1 cellular context compared by ENCODE assay signal in the genomic region with DNA sequence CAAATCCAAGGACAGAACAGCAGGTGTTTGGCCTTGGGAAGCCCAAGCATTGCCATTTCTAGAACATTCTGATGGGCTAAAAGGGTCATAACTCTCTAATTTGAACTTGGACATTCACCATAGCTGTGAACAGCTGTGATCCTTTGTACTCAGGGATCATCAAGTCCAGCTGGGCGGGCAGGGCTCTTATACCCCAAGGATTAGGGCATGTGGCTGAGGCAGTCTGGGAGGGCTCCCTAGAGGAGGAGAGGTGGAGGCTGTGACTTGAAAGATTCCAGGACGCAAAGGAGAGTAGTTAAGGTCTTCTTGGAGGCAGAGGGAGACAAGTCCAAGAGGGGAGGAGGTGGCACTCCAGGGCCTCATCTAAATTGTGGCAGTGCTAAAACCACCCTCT.
TF ChIP-seq lines count a peak whose summit lies in the region.

No MANE protein-coding gene starts in this region.

TF ChIP-seq in WTC11, 78 proteins besides CTCF, POLR2A, EP300 and RAD21 (continued from another document):
- TF ChIP-seq, protein P1, sequence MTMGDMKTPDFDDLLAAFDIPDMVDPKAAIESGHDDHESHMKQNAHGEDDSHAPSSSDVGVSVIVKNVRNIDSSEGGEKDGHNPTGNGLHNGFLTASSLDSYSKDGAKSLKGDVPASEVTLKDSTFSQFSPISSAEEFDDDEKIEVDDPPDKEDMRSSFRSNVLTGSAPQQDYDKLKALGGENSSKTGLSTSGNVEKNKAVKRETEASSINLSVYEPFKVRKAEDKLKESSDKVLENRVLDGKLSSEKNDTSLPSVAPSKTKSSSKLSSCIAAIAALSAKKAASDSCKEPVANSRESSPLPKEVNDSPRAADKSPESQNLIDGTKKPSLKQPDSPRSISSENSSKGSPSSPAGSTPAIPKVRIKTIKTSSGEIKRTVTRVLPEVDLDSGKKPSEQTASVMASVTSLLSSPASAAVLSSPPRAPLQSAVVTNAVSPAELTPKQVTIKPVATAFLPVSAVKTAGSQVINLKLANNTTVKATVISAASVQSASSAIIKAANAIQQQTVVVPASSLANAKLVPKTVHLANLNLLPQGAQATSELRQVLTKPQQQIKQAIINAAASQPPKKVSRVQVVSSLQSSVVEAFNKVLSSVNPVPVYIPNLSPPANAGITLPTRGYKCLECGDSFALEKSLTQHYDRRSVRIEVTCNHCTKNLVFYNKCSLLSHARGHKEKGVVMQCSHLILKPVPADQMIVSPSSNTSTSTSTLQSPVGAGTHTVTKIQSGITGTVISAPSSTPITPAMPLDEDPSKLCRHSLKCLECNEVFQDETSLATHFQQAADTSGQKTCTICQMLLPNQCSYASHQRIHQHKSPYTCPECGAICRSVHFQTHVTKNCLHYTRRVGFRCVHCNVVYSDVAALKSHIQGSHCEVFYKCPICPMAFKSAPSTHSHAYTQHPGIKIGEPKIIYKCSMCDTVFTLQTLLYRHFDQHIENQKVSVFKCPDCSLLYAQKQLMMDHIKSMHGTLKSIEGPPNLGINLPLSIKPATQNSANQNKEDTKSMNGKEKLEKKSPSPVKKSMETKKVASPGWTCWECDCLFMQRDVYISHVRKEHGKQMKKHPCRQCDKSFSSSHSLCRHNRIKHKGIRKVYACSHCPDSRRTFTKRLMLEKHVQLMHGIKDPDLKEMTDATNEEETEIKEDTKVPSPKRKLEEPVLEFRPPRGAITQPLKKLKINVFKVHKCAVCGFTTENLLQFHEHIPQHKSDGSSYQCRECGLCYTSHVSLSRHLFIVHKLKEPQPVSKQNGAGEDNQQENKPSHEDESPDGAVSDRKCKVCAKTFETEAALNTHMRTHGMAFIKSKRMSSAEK (CRISPR knock-in tag; IDR thresholded peaks at IDR 0.05; ENCODE audit: borderline replicate concordance) = no peak
- TF ChIP-seq IRF2 (CRISPR knock-in tag; IDR thresholded peaks at IDR 0.05; ENCODE audit: borderline replicate concordance, low read depth) (no peak), TCF7 (CRISPR knock-in tag; IDR thresholded peaks at IDR 0.05; ENCODE audit: low read depth) (no peak)
